Comparison of ENCODE assay signal across 10 cellular contexts in genomic region chrX:19791562-19791961, GRCh38.
DNase-seq lines count a peak whose midpoint lies in the region; ATAC-seq and TF ChIP-seq lines count a peak whose summit lies in the region.
"Had no signal": no experiment of that assay in that cellular context is flagged by ENCODE, and none has a peak within 500 bp of the region (broad histone marks: within the 10 kb centered on the region; RNA-seq: fewer than 3 reads in every experiment).

No MANE protein-coding gene starts in this region.

- H3K4me2 ChIP-seq in OCI-LY3 (ENCODE audit: low read length) = peak overlapping the region; percentile 57

- peaks cover 13% of the 10 kb centered on the region for H3K36me3 ChIP-seq in OCI-LY3 (replicated peaks; ENCODE audit: low read depth, low read length)
- no peaks in the 10 kb centered on the region for H3K36me3 ChIP-seq in effector memory CD4-positive, alpha-beta T cell (ENCODE audit: control insufficient read depth, insufficient read depth, low read length)
- H3K36me3 ChIP-seq: gastroesophageal sphincter had no signal

- H3K9me3 ChIP-seq in OCI-LY3 (ENCODE audit: insufficient read depth, low read length) = no peaks in the 10 kb centered on the region
- H3K9me3 ChIP-seq in effector memory CD4-positive, alpha-beta T cell (ENCODE audit: control insufficient read depth, low read length) = no peaks in the 10 kb centered on the region
- H3K9me3 ChIP-seq: gastroesophageal sphincter had no signal

- no peak overlapping the region for H2AFZ ChIP-seq in OCI-LY3 (ENCODE audit: low read depth, low read length)

- H3K27me3 Mint-ChIP-seq in endothelial cell (ENCODE audit: unreplicated experiment) = peaks cover 7% of the 10 kb centered on the region

- no peaks in the 10 kb centered on the region for H3K36me3 Mint-ChIP-seq in endothelial cell (ENCODE audit: low read depth, unreplicated experiment)

- no peaks in the 10 kb centered on the region for H3K9me3 Mint-ChIP-seq in endothelial cell (ENCODE audit: unreplicated experiment)

- peaks cover 62% of the 10 kb centered on the region for H3K4me1 ChIP-seq in OCI-LY3 (ENCODE audit: low read length)
- peaks cover 17% of the 10 kb centered on the region for H3K4me1 ChIP-seq in effector memory CD4-positive, alpha-beta T cell (ENCODE audit: control insufficient read depth, insufficient read depth, low read length, poor library complexity, severe bottlenecking)
- H3K4me1 ChIP-seq: gastroesophageal sphincter had no signal

- no peak overlapping the region for H3K27ac Mint-ChIP-seq in endothelial cell (ENCODE audit: unreplicated experiment)

- H3K9ac ChIP-seq in OCI-LY3 (ENCODE audit: low read length) = peak overlapping the region; percentile 67; the same call in 1 of the 2 replicates

- H3K4me3 ChIP-seq in OCI-LY3 (ENCODE audit: low read length) (peak overlapping the region; percentile 55), foreskin fibroblast (ENCODE audit: low read depth in 1 of 2, low read length in 2 of 2) (no peak overlapping the region)
- no peak overlapping the region for H3K4me3 ChIP-seq in effector memory CD4-positive, alpha-beta T cell (ENCODE audit: insufficient read depth, low read depth, low read length, poor library complexity, severe bottlenecking)
- H3K4me3 ChIP-seq: gastroesophageal sphincter had no signal

- peak overlapping the region; percentile 89 for H3K27ac ChIP-seq in OCI-LY3 (ENCODE audit: low read length)
- no peak overlapping the region for H3K27ac ChIP-seq in effector memory CD4-positive, alpha-beta T cell (ENCODE audit: insufficient read depth, low read length, poor library complexity, severe bottlenecking)
- H3K27ac ChIP-seq: gastroesophageal sphincter had no signal

- H3K79me2 ChIP-seq in OCI-LY3 (ENCODE audit: low read length) = peaks cover 38% of the 10 kb centered on the region

- no peaks in the 10 kb centered on the region for H4K20me1 ChIP-seq in OCI-LY3 (ENCODE audit: insufficient read depth, low read length)

- DNase-seq in foreskin fibroblast = peak; percentile 20 to 30
- no peak for DNase-seq in effector memory CD4-positive, alpha-beta T cell
- DNase-seq in endothelial cell (ENCODE audit: low spot score) = no peak
- no peak for DNase-seq in NCI-H526 treated with DMSO at 0.1 percent for 48 hours (lab: John Stamatoyannopoulos, UW)
- DNase-seq in omental fat pad (ENCODE audit: low spot score) = no peak
- DNase-seq: NCI-H1436 treated with DMSO at 0.1 percent for 48 hours had no signal

- TF ChIP-seq CTCF in OCI-LY3 (IDR thresholded peaks at IDR 0.05; ENCODE audit: low read depth, low read length) (no peak), foreskin fibroblast (IDR thresholded peaks at IDR 0.05; ENCODE audit: low read depth, low read length) (no peak), endothelial cell (IDR thresholded peaks at IDR 0.05; ENCODE audit: unreplicated experiment) (no peak), omental fat pad (IDR thresholded peaks at IDR 0.05) (no peak)

- ATAC-seq in GM18517 (IDR thresholded peaks at IDR 0.05; ENCODE audit: unreplicated experiment) = peak; percentile 57
- ATAC-seq in HG02588 (IDR thresholded peaks at IDR 0.05; ENCODE audit: unreplicated experiment) = peak; percentile 56
- ATAC-seq in omental fat pad (ENCODE audit: low FRiP score) = no peak
- ATAC-seq: gastroesophageal sphincter had no signal

- H3K4me1 Mint-ChIP-seq in endothelial cell (ENCODE audit: unreplicated experiment) = peaks cover 14% of the 10 kb centered on the region

- H3K27me3 ChIP-seq in OCI-LY3 (ENCODE audit: low read depth, low read length) = no peaks in the 10 kb centered on the region
- H3K27me3 ChIP-seq in effector memory CD4-positive, alpha-beta T cell (replicated peaks; ENCODE audit: control insufficient read depth, insufficient read depth, low read length, poor library complexity, severe bottlenecking) = no peaks in the 10 kb centered on the region
- H3K27me3 ChIP-seq: gastroesophageal sphincter had no signal

- H3K4me3 Mint-ChIP-seq in endothelial cell (ENCODE audit: unreplicated experiment) = no peak overlapping the region

Comparison
In these comparisons a context has a peak if more than half of its experiments do, and no peak if none do; other contexts are left out.
1. DNase-seq: peak in foreskin fibroblast (2 of 2); none in effector memory CD4-positive, alpha-beta T cell (0 of 3), endothelial cell (single experiment), NCI-H526 treated with DMSO at 0.1 percent for 48 hours (single experiment) and omental fat pad (single experiment).